ENCODE assay signal across 31 cellular contexts in the genomic region with DNA sequence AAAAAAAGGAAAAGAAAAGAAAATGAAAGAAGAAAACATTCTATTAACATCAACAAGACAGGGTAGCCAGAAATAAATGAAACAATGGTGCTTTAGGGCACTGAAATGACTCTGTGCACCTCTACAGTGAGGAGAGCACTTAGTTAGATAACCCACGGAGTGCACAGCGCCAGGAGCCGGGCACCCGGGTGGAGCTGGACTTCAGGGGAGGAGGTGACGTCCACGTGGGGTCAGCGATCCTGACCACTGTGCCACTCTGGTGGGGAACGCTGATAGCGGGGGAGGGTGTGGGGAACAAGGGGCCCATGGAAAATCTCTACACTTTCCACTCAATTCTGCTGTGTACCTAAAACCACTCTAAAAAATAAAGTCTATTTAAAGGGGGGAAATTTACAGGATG. TPM values are rescaled to one million over a fixed set of nuclear protein-coding genes. Genes with fewer than 3 reads are reported as not detected.
"Had no signal": no experiment of that assay in that cellular context is flagged by ENCODE, and none has a peak within 500 bp of the region (broad histone marks: within the 10 kb centered on the region; RNA-seq: fewer than 3 reads in every experiment).

No MANE protein-coding gene starts in this region.

- H3K4me1 Mint-ChIP-seq: activated CD4-positive, alpha-beta memory T cell treated with anti-CD3 and anti-CD28 coated beads, Interleukin-2, amount 10 ng/mL, durations not matched to agents 7 days and 5 days; activated CD4-positive, alpha-beta T cell treated with anti-CD3 and anti-CD28 coated beads, Interleukin-2, amount 10 ng/mL, durations not matched to agents 7 days and 5 days; activated T-helper 17 cell treated with anti-CD3 and anti-CD28 coated beads, Interleukin-2, amount 50 U/mL, for 72 hours; central memory CD8-positive, alpha-beta T cell had no signal

- H3K4me3 ChIP-seq: esophagus muscularis mucosa, gastrocnemius medialis had no signal

- H3K4me3 Mint-ChIP-seq: activated CD4-positive, alpha-beta memory T cell treated with anti-CD3 and anti-CD28 coated beads, Interleukin-2, amount 10 ng/mL, durations not matched to agents 7 days and 5 days; activated CD4-positive, alpha-beta T cell treated with anti-CD3 and anti-CD28 coated beads, Interleukin-2, amount 10 ng/mL, durations not matched to agents 7 days and 5 days; activated naive CD8-positive, alpha-beta T cell; activated T-cell treated with anti-CD3 and anti-CD28 coated beads, Interleukin-2, amount 50 U/mL, for 4 hours; activated T-helper 17 cell treated with anti-CD3 and anti-CD28 coated beads, Interleukin-2, amount 50 U/mL, for 72 hours; central memory CD8-positive, alpha-beta T cell; effector memory CD8-positive, alpha-beta T cell had no signal

- ATAC-seq: activated T-cell treated with anti-CD3 and anti-CD28 coated beads, Interleukin-2, amount 50 U/mL, for 4 hours; activated T-helper 17 cell treated with anti-CD3 and anti-CD28 coated beads, Interleukin-2, amount 50 U/mL, for 72 hours; effector memory CD8-positive, alpha-beta T cell; foreskin keratinocyte; gastrocnemius medialis had no signal

- H3K27me3 ChIP-seq: brain microvascular endothelial cell, foreskin keratinocyte, gastrocnemius medialis had no signal

- H3K36me3 Mint-ChIP-seq: activated naive CD8-positive, alpha-beta T cell had no signal

- H3K27ac ChIP-seq: brain microvascular endothelial cell, esophagus muscularis mucosa, foreskin keratinocyte, gastrocnemius medialis had no signal

- H3K4me1 ChIP-seq: esophagus muscularis mucosa, foreskin keratinocyte, gastrocnemius medialis had no signal

- DNase-seq: activated CD4-positive, alpha-beta memory T cell treated with anti-CD3 and anti-CD28 coated beads, Interleukin-2, amount 10 ng/mL, durations not matched to agents 7 days and 5 days; activated CD4-positive, alpha-beta T cell treated with anti-CD3 and anti-CD28 coated beads for 4 hours; activated CD4-positive, alpha-beta T cell treated with anti-CD3 and anti-CD28 coated beads, Interleukin-2, amount 10 ng/mL, durations not matched to agents 7 days and 5 days; activated CD4-positive, alpha-beta T cell treated with anti-CD3 and anti-CD28 coated beads, Interleukin-2, amount 50 U/mL, for 4 hours; activated CD4-positive, CD25-positive, alpha-beta regulatory T cell; activated CD4-positive, CD25-positive, alpha-beta regulatory T cell treated with anti-CD3 and anti-CD28 coated beads, Interleukin-2, amount 50 U/mL, for 72 hours; activated effector memory CD4-positive, alpha-beta T cell treated with Interleukin-2 at 50 U/mL for 16 hours; activated gamma-delta T cell treated with Interleukin-2 at 50 U/mL for 16 hours; activated naive CD4-positive, alpha-beta T cell treated with anti-CD3 and anti-CD28 coated beads, Interleukin-2, amount 50 U/mL, for 16 hours; activated naive CD4-positive, alpha-beta T cell treated with Interleukin-2 at 50 U/mL for 16 hours; activated T-cell treated with anti-CD3 and anti-CD28 coated beads, Interleukin-2, amount 50 U/mL, for 4 hours; amniotic stem cell; anterior cingulate cortex; brain microvascular endothelial cell; cortex of kidney; dermis blood vessel endothelial cell; effector CD4-positive, alpha-beta T cell; effector memory CD8-positive, alpha-beta T cell; erythroblast; foreskin keratinocyte; gastrocnemius medialis; T-helper 2 cell had no signal

- H3K27ac Mint-ChIP-seq: activated CD4-positive, alpha-beta memory T cell treated with anti-CD3 and anti-CD28 coated beads, Interleukin-2, amount 10 ng/mL, durations not matched to agents 7 days and 5 days; activated CD4-positive, alpha-beta T cell treated with anti-CD3 and anti-CD28 coated beads, Interleukin-2, amount 10 ng/mL, durations not matched to agents 7 days and 5 days; activated naive CD8-positive, alpha-beta T cell; activated T-helper 17 cell treated with anti-CD3 and anti-CD28 coated beads, Interleukin-2, amount 50 U/mL, for 72 hours; effector memory CD8-positive, alpha-beta T cell had no signal

- H3K9me3 Mint-ChIP-seq: activated CD4-positive, alpha-beta memory T cell treated with anti-CD3 and anti-CD28 coated beads, Interleukin-2, amount 10 ng/mL, durations not matched to agents 7 days and 5 days; activated CD4-positive, alpha-beta T cell treated with anti-CD3 and anti-CD28 coated beads, Interleukin-2, amount 10 ng/mL, durations not matched to agents 7 days and 5 days; activated T-cell treated with anti-CD3 and anti-CD28 coated beads, Interleukin-2, amount 50 U/mL, for 4 hours; activated T-helper 17 cell treated with anti-CD3 and anti-CD28 coated beads, Interleukin-2, amount 50 U/mL, for 72 hours; central memory CD8-positive, alpha-beta T cell; effector memory CD8-positive, alpha-beta T cell had no signal

- H3K36me3 ChIP-seq: brain microvascular endothelial cell, esophagus muscularis mucosa, gastrocnemius medialis had no signal

- H3K9me3 ChIP-seq: esophagus muscularis mucosa, gastrocnemius medialis had no signal

RNA-seq across cellular contexts. Expression of a gene that starts 15.7 kb away (rescaled TPM):
- total RNA-seq: activated CD4-positive, alpha-beta memory T cell treated with anti-CD3 and anti-CD28 coated beads, Interleukin-2, amount 10 ng/mL, durations not matched to agents 7 days and 5 days; activated CD4-positive, alpha-beta T cell treated with anti-CD3 and anti-CD28 coated beads, Interleukin-2, amount 10 ng/mL, durations not matched to agents 7 days and 5 days; activated T-cell treated with anti-CD3 and anti-CD28 coated beads, Interleukin-2, amount 50 U/mL, for 4 hours; activated T-helper 17 cell treated with anti-CD3 and anti-CD28 coated beads, Interleukin-2, amount 50 U/mL, for 72 hours; astrocyte; bronchial epithelial cell; cardiac septum; dermis blood vessel endothelial cell; esophagus muscularis mucosa; foreskin keratinocyte; T-helper 1 cell treated with Interleukin-12 subunit alpha and Interleukin-12 subunit beta and Interleukin-4 antibody, amounts not matched to agents 30 ng/mL and 1 ng/mL, for 36 hours had no signal
- polyA plus RNA-seq: adipose tissue, foreskin keratinocyte had no signal
